In genomic region chr7:127907638-127908040, GRCh38 we compare ENCODE assay signal across 10 cellular contexts.
DNase-seq lines count a peak whose midpoint lies in the region; ATAC-seq and TF ChIP-seq lines count a peak whose summit lies in the region.
"Had no signal": no experiment of that assay in that cellular context is flagged by ENCODE, and none has a peak within 500 bp of the region (broad histone marks: within the 10 kb centered on the region; RNA-seq: fewer than 3 reads in every experiment).

No MANE protein-coding gene starts in this region.

- H3K27me3 Mint-ChIP-seq in activated T-helper 17 cell treated with anti-CD3 and anti-CD28 coated beads, Interleukin-2, amount 50 U/mL, for 72 hours = no peaks in the 10 kb centered on the region

- TF ChIP-seq CTCF in AG04450 (IDR thresholded peaks at IDR 0.05; ENCODE audit: low read depth, low read length) (no peak), kidney epithelial cell (IDR thresholded peaks at IDR 0.05; ENCODE audit: insufficient read depth, low read length, poor library complexity, severe bottlenecking) (no peak), heart right ventricle (IDR thresholded peaks at IDR 0.05) (no peak)

- no peak overlapping the region for H3K27ac ChIP-seq in AG04450 (ENCODE audit: low read depth, low read length)
- H3K27ac ChIP-seq in heart right ventricle = no peak overlapping the region

- H3K4me1 ChIP-seq in heart right ventricle = no peaks in the 10 kb centered on the region

- peaks cover 79% of the 10 kb centered on the region for H3K36me3 Mint-ChIP-seq in activated T-helper 17 cell treated with anti-CD3 and anti-CD28 coated beads, Interleukin-2, amount 50 U/mL, for 72 hours (ENCODE audit: low read depth)

- no peaks in the 10 kb centered on the region for H3K9me3 Mint-ChIP-seq in activated T-helper 17 cell treated with anti-CD3 and anti-CD28 coated beads, Interleukin-2, amount 50 U/mL, for 72 hours
- H3K9me3 Mint-ChIP-seq: activated naive CD4-positive, alpha-beta T cell treated with anti-CD3 and anti-CD28 coated beads for 36 hours had no signal

- POLR2A ChIA-PET in AG04450 (lab: Yijun Ruan, JAX) = no interaction called here

- H3K4me1 Mint-ChIP-seq in activated T-helper 17 cell treated with anti-CD3 and anti-CD28 coated beads, Interleukin-2, amount 50 U/mL, for 72 hours = peaks cover 38% of the 10 kb centered on the region

- H3K4me3 Mint-ChIP-seq in activated T-helper 17 cell treated with anti-CD3 and anti-CD28 coated beads, Interleukin-2, amount 50 U/mL, for 72 hours = no peak overlapping the region
- H3K4me3 Mint-ChIP-seq: activated naive CD4-positive, alpha-beta T cell treated with anti-CD3 and anti-CD28 coated beads for 36 hours had no signal

- H3K27ac Mint-ChIP-seq in activated T-helper 17 cell treated with anti-CD3 and anti-CD28 coated beads, Interleukin-2, amount 50 U/mL, for 72 hours = peak overlapping the region; percentile 69
- H3K27ac Mint-ChIP-seq: activated naive CD4-positive, alpha-beta T cell treated with anti-CD3 and anti-CD28 coated beads for 36 hours had no signal

- no peaks in the 10 kb centered on the region for H3K36me3 ChIP-seq in kidney epithelial cell (ENCODE audit: control insufficient read depth, insufficient read depth, low read length)
- H3K36me3 ChIP-seq in heart right ventricle = peaks cover 0 to 21% (median 0%) of the 10 kb centered on the region in 9 donors

- no peaks in the 10 kb centered on the region for H3K27me3 ChIP-seq in AG04450 (ENCODE audit: control insufficient read depth, insufficient read depth, low read length)
- no peaks in the 10 kb centered on the region for H3K27me3 ChIP-seq in kidney epithelial cell (ENCODE audit: control insufficient read depth, insufficient read depth, low read length)
- no peaks in the 10 kb centered on the region for H3K27me3 ChIP-seq in heart right ventricle
- H3K27me3 ChIP-seq: dorsolateral prefrontal cortex had no signal

- peak; percentile 45 for ATAC-seq in activated T-helper 17 cell treated with anti-CD3 and anti-CD28 coated beads, Interleukin-2, amount 50 U/mL, for 72 hours (replicated peaks)
- no peak for ATAC-seq in GM19324 (IDR thresholded peaks at IDR 0.05; ENCODE audit: low FRiP score, unreplicated experiment)
- no peak for ATAC-seq in heart right ventricle
- ATAC-seq in GM18858 (IDR thresholded peaks at IDR 0.05; ENCODE audit: unreplicated experiment) = no peak

- DNase-seq in AG04450 (ENCODE audit: low read depth, low spot score) (peak; percentile 59), HCEC 1CT (peak; percentile 77), kidney epithelial cell (ENCODE audit: low read depth) (peak; percentile 71), heart right ventricle (no peak), ecto neural progenitor cell (ENCODE audit: low spot score) (no peak)
- DNase-seq: activated naive CD4-positive, alpha-beta T cell treated with anti-CD3 and anti-CD28 coated beads for 36 hours; dorsolateral prefrontal cortex had no signal

- 95 to 96% methylated on average over 3 of the region's 3 CpGs for WGBS in heart right ventricle, 2 donors

- CTCF ChIA-PET in AG04450 (lab: Charles Lee) = no interaction called here

- intact Hi-C loops in heart right ventricle (cut with DNase I) = no loop called here

- H3K4me3 ChIP-seq in AG04450 (ENCODE audit: low read depth, low read length) (no peak overlapping the region), kidney epithelial cell (ENCODE audit: low read depth, low read length) (no peak overlapping the region), heart right ventricle (no peak overlapping the region)
- H3K4me3 ChIP-seq: dorsolateral prefrontal cortex had no signal

- H3K9me3 ChIP-seq in AG04450 (ENCODE audit: control insufficient read depth, insufficient read depth, low read length) (no peaks in the 10 kb centered on the region), heart right ventricle (no peaks in the 10 kb centered on the region)

Comparison
In these comparisons a context has a peak if more than half of its experiments do, and no peak if none do; other contexts are left out.
1. DNase-seq: peak in AG04450 (single experiment), HCEC 1CT (single experiment) and kidney epithelial cell (single experiment); none in heart right ventricle (0 of 2) and ecto neural progenitor cell (single experiment).